Comparison of ENCODE assay signal across 18 cellular contexts in the genomic region with DNA sequence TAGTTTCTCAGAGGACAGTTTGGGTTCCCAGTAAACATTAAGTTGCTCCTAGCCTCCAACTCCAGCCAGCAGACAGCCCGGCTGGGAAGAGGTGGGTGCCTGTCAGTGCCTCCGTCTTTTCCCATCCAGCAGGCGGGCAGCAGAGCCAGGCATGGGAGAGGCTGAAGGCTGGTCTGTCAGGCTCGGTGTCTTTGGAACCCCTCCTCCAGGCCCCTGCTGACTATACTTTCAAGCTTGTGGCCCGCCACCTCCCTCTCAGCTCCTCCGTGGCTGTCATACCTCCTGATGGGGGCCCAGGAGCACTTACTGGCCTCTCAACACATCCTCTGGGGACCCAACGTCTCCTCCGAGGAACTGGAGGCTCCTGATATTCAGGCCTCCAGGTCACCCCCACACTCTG.
DNase-seq lines count a peak whose midpoint lies in the region; ATAC-seq and TF ChIP-seq lines count a peak whose summit lies in the region.
"Had no signal": no experiment of that assay in that cellular context is flagged by ENCODE, and none has a peak within 500 bp of the region (broad histone marks: within the 10 kb centered on the region; RNA-seq: fewer than 3 reads in every experiment).

No MANE protein-coding gene starts in this region.

- H3K27ac Mint-ChIP-seq in chondrocyte (ENCODE audit: unreplicated experiment), result no peak overlapping the region
- H3K27ac Mint-ChIP-seq: CD8-positive, alpha-beta T cell; GM23338 had no signal

- H3K4me1 Mint-ChIP-seq in chondrocyte (ENCODE audit: low read depth), result no peaks in the 10 kb centered on the region
- H3K4me1 Mint-ChIP-seq: GM23338 had no signal

- H3K36me3 Mint-ChIP-seq in chondrocyte (ENCODE audit: low read depth), result no peaks in the 10 kb centered on the region
- H3K36me3 Mint-ChIP-seq: CD8-positive, alpha-beta T cell had no signal

- intact Hi-C loops in sciatic nerve (cut with DNase I), result no loop called here

- TF ChIP-seq CTCF in chondrocyte (IDR thresholded peaks at IDR 0.05), result no peak

- no peak for ATAC-seq in sciatic nerve
- ATAC-seq: A549; CD8-positive, alpha-beta T cell; GM12878; GM23338; HepG2 had no signal

- H3K4me3 Mint-ChIP-seq in chondrocyte (ENCODE audit: unreplicated experiment), result no peak overlapping the region
- H3K4me3 Mint-ChIP-seq: CD8-positive, alpha-beta T cell; GM23338; H9 had no signal

- H3K27me3 Mint-ChIP-seq in chondrocyte (ENCODE audit: low read depth), result peaks cover 65% of the 10 kb centered on the region

- DNase-seq in activated effector memory CD4-positive, alpha-beta T cell treated with anti-CD3 and anti-CD28 coated beads, Interleukin-2, amount 50 U/mL, for 16 hours, result peak; percentile 37
- no peak for DNase-seq in activated effector memory CD4-positive, alpha-beta T cell treated with Interleukin-2 at 50 U/mL for 16 hours
- DNase-seq in chondrocyte (ENCODE audit: low spot score) (peak; percentile 61), islet precursor cell (peak; percentile 32), sciatic nerve (ENCODE audit: low spot score) (peak; percentile 35), NK-92 (lab: John Stamatoyannopoulos, UW; ENCODE audit: unreplicated experiment) (no peak), T-helper 2 cell (no peak)
- no peak for DNase-seq in activated CD8-positive, alpha-beta memory T cell treated with anti-CD3 and anti-CD28 coated beads for 24 hours
- DNase-seq: CD8-positive, alpha-beta T cell; DMS 273 treated with DMSO at 0.1 percent for 48 hours; DMS53; DND-41; EL; H9 had no signal

- H3K9me3 Mint-ChIP-seq in chondrocyte (ENCODE audit: low read depth), result peaks cover 9% of the 10 kb centered on the region
- H3K9me3 Mint-ChIP-seq: CD8-positive, alpha-beta T cell; GM23338; H9 had no signal

Comparison
In these comparisons a context has a peak if more than half of its experiments do, and no peak if none do; other contexts are left out.
1. DNase-seq: peak in activated effector memory CD4-positive, alpha-beta T cell treated with anti-CD3 and anti-CD28 coated beads, Interleukin-2, amount 50 U/mL, for 16 hours (single experiment), chondrocyte (single experiment), islet precursor cell (single experiment) and sciatic nerve (single experiment); none in activated effector memory CD4-positive, alpha-beta T cell treated with Interleukin-2 at 50 U/mL for 16 hours (single experiment), activated CD8-positive, alpha-beta memory T cell treated with anti-CD3 and anti-CD28 coated beads for 24 hours (single experiment), NK-92 (single experiment) and T-helper 2 cell (0 of 5).